Comparison of ENCODE assay signal across 26 cellular contexts in the genomic region with DNA sequence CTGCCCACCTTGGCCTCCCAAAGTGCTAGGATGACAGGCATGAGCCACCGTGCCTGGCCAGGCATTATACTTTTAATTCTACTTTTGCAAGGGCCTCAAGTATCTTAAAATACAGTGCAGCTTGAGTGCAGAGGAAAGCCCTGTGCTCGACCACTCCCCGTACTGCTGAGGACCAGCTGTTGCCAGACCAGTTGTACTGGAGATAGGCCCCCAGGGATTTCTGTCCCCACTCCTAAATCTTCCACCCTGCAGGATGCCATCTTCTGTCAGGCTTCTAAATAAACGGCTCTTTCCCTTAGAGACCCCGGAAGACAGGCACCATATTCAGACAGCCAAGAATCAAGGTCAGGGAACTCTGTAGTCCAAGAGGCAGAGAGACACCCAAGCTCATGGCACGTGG.
"Had no signal": no experiment of that assay in that cellular context is flagged by ENCODE, and none has a peak within 500 bp of the region (broad histone marks: within the 10 kb centered on the region; RNA-seq: fewer than 3 reads in every experiment).

No MANE protein-coding gene starts in this region.

- H3K36me3 ChIP-seq: ovary, right lobe of liver had no signal

- H3K9me3 Mint-ChIP-seq: activated CD4-positive, alpha-beta memory T cell treated with anti-CD3 and anti-CD28 coated beads, Interleukin-2, amount 10 ng/mL, durations not matched to agents 7 days and 5 days; activated CD4-positive, alpha-beta T cell treated with anti-CD3 and anti-CD28 coated beads, Interleukin-2, amount 10 ng/mL, durations not matched to agents 24 days and 14 days; activated T-cell treated with anti-CD3 and anti-CD28 coated beads, Interleukin-2, amount 50 U/mL, for 4 hours; activated T-helper 2 cell treated with anti-CD3 and anti-CD28 coated beads, Interferon-gamma antibody, Interleukin-2, Interleukin-4, amounts not matched to agents 10 μg/mL and 5 μg/mL and 100 μg/mL, durations not matched to agents 14 hours and 24 hours and 36 hours; central memory CD8-positive, alpha-beta T cell; dendritic cell treated with granulocyte-macrophage colony-stimulating factor and Interleukin-4, amounts not matched to agents 40 ng/mL and 50 ng/mL, for 4 days; naive B cell; stimulated activated naive CD8-positive, alpha-beta T cell treated with anti-CD3 and anti-CD28 coated beads, Interleukin-15, amount 100 ng/mL, for 72 hours; T-cell; T-helper 2 cell treated with Interferon-gamma antibody and Interleukin-4, amounts not matched to agents 5 μg/mL and 100 μg/mL, for 36 hours had no signal

- DNase-seq: activated CD4-positive, alpha-beta memory T cell treated with anti-CD3 and anti-CD28 coated beads, Interleukin-2, amount 10 ng/mL, durations not matched to agents 7 days and 5 days; activated CD4-positive, alpha-beta T cell treated with anti-CD3 and anti-CD28 coated beads, Interleukin-2, amount 10 ng/mL, durations not matched to agents 24 days and 14 days; activated CD8-positive, alpha-beta memory T cell treated with anti-CD3 and anti-CD28 coated beads, Interleukin-2, amount 50 U/mL, for 48 hours; activated T-cell treated with anti-CD3 and anti-CD28 coated beads, Interleukin-2, amount 50 U/mL, for 4 hours; anterior cingulate cortex; foreskin melanocyte; left ventricle myocardium inferior; mucosa of descending colon; naive B cell; ovary; stimulated activated CD4-positive, alpha-beta T cell treated with anti-CD3 and anti-CD28 coated beads, Interleukin-12 subunit alpha, Interleukin-12 subunit beta, amount 100 ng/mL, for 4 hours; stimulated activated CD4-positive, alpha-beta T cell treated with anti-CD3 and anti-CD28 coated beads, Interleukin-4, amount 100 ng/mL, for 1 hour; stimulated activated naive CD8-positive, alpha-beta T cell treated with anti-CD3 and anti-CD28 coated beads, Interleukin-15, amount 100 ng/mL, for 72 hours; substantia nigra; T-cell; upper lobe of left lung had no signal

- H3K4me3 ChIP-seq: esophagus muscularis mucosa, left ventricle myocardium inferior, lung, mucosa of descending colon, ovary, right lobe of liver, skin epidermis, upper lobe of left lung had no signal

- H3K27me3 Mint-ChIP-seq: activated CD4-positive, alpha-beta memory T cell treated with anti-CD3 and anti-CD28 coated beads, Interleukin-2, amount 10 ng/mL, durations not matched to agents 7 days and 5 days; activated CD4-positive, alpha-beta T cell treated with anti-CD3 and anti-CD28 coated beads, Interleukin-2, amount 10 ng/mL, durations not matched to agents 24 days and 14 days; activated naive CD8-positive, alpha-beta T cell; central memory CD8-positive, alpha-beta T cell; dendritic cell treated with granulocyte-macrophage colony-stimulating factor and Interleukin-4, amounts not matched to agents 40 ng/mL and 50 ng/mL, for 4 days; naive B cell; progenitor cell of endocrine pancreas; stimulated activated naive CD8-positive, alpha-beta T cell treated with anti-CD3 and anti-CD28 coated beads, Interleukin-15, amount 100 ng/mL, for 72 hours; T-cell had no signal

- H3K27ac ChIP-seq: esophagus muscularis mucosa, left ventricle myocardium inferior, ovary, right lobe of liver, skin epidermis, upper lobe of left lung had no signal

- ATAC-seq: activated T-cell treated with anti-CD3 and anti-CD28 coated beads, Interleukin-2, amount 50 U/mL, for 4 hours; mucosa of descending colon; right lobe of liver; stimulated activated naive CD8-positive, alpha-beta T cell treated with anti-CD3 and anti-CD28 coated beads, Interleukin-15, amount 100 ng/mL, for 72 hours; T-cell had no signal

- H3K27ac Mint-ChIP-seq: activated T-helper 2 cell treated with anti-CD3 and anti-CD28 coated beads, Interferon-gamma antibody, Interleukin-2, Interleukin-4, amounts not matched to agents 10 μg/mL and 5 μg/mL and 100 μg/mL, durations not matched to agents 14 hours and 24 hours and 36 hours; dendritic cell treated with granulocyte-macrophage colony-stimulating factor and Interleukin-4, amounts not matched to agents 40 ng/mL and 50 ng/mL, for 4 days had no signal

- H3K9me3 ChIP-seq: esophagus muscularis mucosa, left ventricle myocardium inferior, mucosa of descending colon, ovary, right lobe of liver, upper lobe of left lung had no signal

- H3K27me3 ChIP-seq: esophagus muscularis mucosa, ovary, right lobe of liver, upper lobe of left lung had no signal

- H3K36me3 Mint-ChIP-seq: naive B cell had no signal

- H3K4me3 Mint-ChIP-seq: activated CD4-positive, alpha-beta memory T cell treated with anti-CD3 and anti-CD28 coated beads, Interleukin-2, amount 10 ng/mL, durations not matched to agents 7 days and 5 days; activated CD4-positive, alpha-beta T cell treated with anti-CD3 and anti-CD28 coated beads, Interleukin-2, amount 10 ng/mL, durations not matched to agents 24 days and 14 days; activated naive CD8-positive, alpha-beta T cell; activated T-cell treated with anti-CD3 and anti-CD28 coated beads, Interleukin-2, amount 50 U/mL, for 4 hours; central memory CD8-positive, alpha-beta T cell; dendritic cell treated with granulocyte-macrophage colony-stimulating factor and Interleukin-4, amounts not matched to agents 40 ng/mL and 50 ng/mL, for 4 days; naive B cell; stimulated activated naive CD8-positive, alpha-beta T cell treated with anti-CD3 and anti-CD28 coated beads, Interleukin-15, amount 100 ng/mL, for 72 hours; T-cell; T-helper 2 cell treated with Interferon-gamma antibody and Interleukin-4, amounts not matched to agents 5 μg/mL and 100 μg/mL, for 36 hours had no signal

- H3K4me1 ChIP-seq: esophagus muscularis mucosa, right lobe of liver, upper lobe of left lung had no signal
